16 cellular contexts compared by ENCODE assay signal in the genomic region with DNA sequence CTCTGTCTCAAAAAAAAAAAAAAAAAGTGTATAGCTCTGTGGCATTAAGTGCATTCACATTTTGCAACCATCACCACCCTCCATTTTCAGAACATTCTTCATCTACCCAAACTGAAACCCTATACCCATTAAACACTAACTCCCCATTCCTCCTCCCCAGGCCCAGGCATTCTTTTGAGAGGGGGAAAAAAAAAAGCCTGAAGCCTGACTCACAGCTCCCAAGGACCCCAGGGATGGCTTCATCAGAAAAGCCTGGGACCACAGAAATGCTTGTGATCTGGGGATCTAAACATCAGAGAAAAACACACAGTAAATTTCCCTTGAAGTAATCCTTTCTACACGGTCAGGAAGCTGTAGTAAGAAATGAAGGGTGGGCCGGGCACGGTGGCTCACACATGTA. TPM values are rescaled to one million over a fixed set of nuclear protein-coding genes. Genes with fewer than 3 reads are reported as not detected.
"Had no signal": no experiment of that assay in that cellular context is flagged by ENCODE, and none has a peak within 500 bp of the region (broad histone marks: within the 10 kb centered on the region; RNA-seq: fewer than 3 reads in every experiment).

No MANE protein-coding gene starts in this region.

- H3K4me2 ChIP-seq: SK-N-SH had no signal

- H3K27ac ChIP-seq: tibial artery, WERI-Rb-1 had no signal

- H3K27me3 ChIP-seq: tibial artery had no signal

- H3K9me3 ChIP-seq: SK-N-SH, tibial artery had no signal

- H3K9ac ChIP-seq: SK-N-SH had no signal

- DNase-seq: activated effector memory CD4-positive, alpha-beta T cell treated with Interleukin-2 at 50 U/mL for 16 hours; activated naive CD4-positive, alpha-beta T cell treated with anti-CD3 and anti-CD28 coated beads, Interleukin-2, amount 50 U/mL, for 16 hours; activated T-cell treated with anti-CD3 and anti-CD28 coated beads, Interleukin-2, amount 50 U/mL, for 1 hour; amygdala; dermis blood vessel endothelial cell; naive B cell; retina; SK-N-SH; stimulated activated CD4-positive, alpha-beta T cell treated with anti-CD3 and anti-CD28 coated beads, Interleukin-2, amount 100 ng/mL, for 48 hours; stimulated activated naive CD4-positive, alpha-beta T cell; T-cell; tibial artery; WERI-Rb-1 had no signal

- ATAC-seq: T-cell had no signal

- H3K4me3 ChIP-seq: tibial artery had no signal

- H3K9me2 ChIP-seq: SK-N-SH had no signal

- H3K4me1 ChIP-seq: tibial artery had no signal

RNA-seq across cellular contexts. Expression of a gene that starts 22.9 kb away (rescaled TPM):
- total RNA-seq: dermis blood vessel endothelial cell, epithelial cell of proximal tubule, lung microvascular endothelial cell, skeletal muscle tissue, T-cell had no signal
- polyA plus RNA-seq: SK-N-SH had no signal
